ENCODE assay signal across 7 cellular contexts in the genomic region with DNA sequence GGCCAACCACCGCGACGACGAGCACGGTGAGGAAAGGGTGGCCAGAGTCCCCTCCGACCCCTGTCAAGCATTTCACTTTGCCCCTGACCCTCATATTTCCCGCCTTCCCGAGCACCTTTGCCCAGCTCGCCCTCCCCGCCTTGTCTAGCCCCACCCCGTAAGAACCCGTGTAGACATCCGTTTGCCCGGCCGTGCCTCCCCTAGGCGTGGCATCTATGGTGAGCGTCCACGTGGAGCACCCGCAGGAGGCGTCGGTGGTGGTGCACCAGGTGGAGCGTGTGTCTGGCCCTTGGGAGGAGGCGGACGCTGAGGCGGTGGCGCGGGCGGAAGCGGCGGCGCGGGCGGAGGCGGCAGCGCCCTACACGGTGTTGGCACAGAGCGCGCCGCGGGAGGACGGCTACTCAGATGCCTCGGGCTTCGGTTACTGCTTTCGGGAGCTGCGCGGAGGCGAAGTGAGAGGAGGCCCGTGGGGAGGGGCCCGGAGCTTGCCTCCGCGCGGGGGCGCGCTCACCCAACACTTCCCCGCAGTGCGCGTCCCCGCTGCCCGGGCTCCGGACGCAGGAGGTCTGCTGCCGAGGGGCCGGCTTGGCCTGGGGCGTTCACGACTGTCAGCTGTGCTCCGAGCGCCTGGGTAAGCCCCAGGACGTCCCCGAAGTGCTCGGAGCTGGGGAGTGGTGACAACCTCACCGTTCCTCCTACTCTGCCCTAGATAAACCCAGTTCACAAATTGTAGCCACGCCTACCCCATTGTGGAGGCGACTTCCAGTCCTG. TPM values are rescaled to one million over a fixed set of nuclear protein-coding genes. Genes with fewer than 3 reads are reported as not detected.
A peak's percentile ranks its signal among the peaks of the same experiment; 100 is the strongest.
DNase-seq lines count a peak whose midpoint lies in the region; ATAC-seq and TF ChIP-seq lines count a peak whose summit lies in the region.

No MANE protein-coding gene starts in this region.

- DNase-seq in GM13977 (ENCODE audit: low spot score) (peak; percentile 92), left cardiac atrium (peak; percentile 79), renal cortical epithelial cell (ENCODE audit: low read depth) (peak; percentile 55)
- DNase-seq in Jurkat, Clone E6-1 (ENCODE audit: low read depth, low spot score) = peak; percentile 75
- DNase-seq in activated naive CD4-positive, alpha-beta T cell treated with anti-CD3 and anti-CD28 coated beads, Interleukin-2, amount 50 U/mL, for 72 hours (ENCODE audit: low spot score in 2 of 2) = peak; percentile 74 to 89

- peak overlapping the region; percentile 40 to 66 for H3K27ac Mint-ChIP-seq in activated naive CD4-positive, alpha-beta T cell treated with anti-CD3 and anti-CD28 coated beads, Interleukin-2, amount 50 U/mL, for 72 hours

- peak; percentile 39 for ATAC-seq in SK-N-SH treated with all-trans-retinoic acid at 6 μM for 48 hours
- ATAC-seq in activated naive CD4-positive, alpha-beta T cell treated with anti-CD3 and anti-CD28 coated beads, Interleukin-2, amount 50 U/mL, for 72 hours = peak; percentile 54 to 58
- peak; percentile 13 to 34 for ATAC-seq in left cardiac atrium
- no peak for ATAC-seq in HG02571 (IDR thresholded peaks at IDR 0.05; ENCODE audit: unreplicated experiment)

- in situ Hi-C loops in GM13977 (cut with MboI; ENCODE audit: low pct_unique_long_range_greater_than_20kb, low sequenced_read_pairs, unreplicated experiment) = loop anchor here (25.0 kb wide), 1 partner anchor 293 kb away; no protein-coding TSS in a partner anchor

- H3K36me3 Mint-ChIP-seq in activated naive CD4-positive, alpha-beta T cell treated with anti-CD3 and anti-CD28 coated beads, Interleukin-2, amount 50 U/mL, for 72 hours = no peaks in the 10 kb centered on the region

- peak; percentile 52 for TF ChIP-seq CTCF in GM13977 (IDR thresholded peaks at IDR 0.05; ENCODE audit: extremely low read depth, insufficient read depth, missing control alignments)

- no peaks in the 10 kb centered on the region for H3K9me3 Mint-ChIP-seq in activated naive CD4-positive, alpha-beta T cell treated with anti-CD3 and anti-CD28 coated beads, Interleukin-2, amount 50 U/mL, for 72 hours

- intact Hi-C loops in left cardiac atrium (cut with DNase I) = no loop called here

- peak overlapping the region; percentile 66 for H3K4me3 ChIP-seq in Jurkat, Clone E6-1 (ENCODE audit: low read length)

TF ChIP-seq in SK-N-SH treated with all-trans-retinoic acid at 6 μM for 48 hours, 23 proteins besides CTCF, POLR2A, EP300 and RAD21:
- TF ChIP-seq CSDC2 (CRISPR knock-in tag; IDR thresholded peaks at IDR 0.05) = no peak
- no peak for TF ChIP-seq ZNF70 (CRISPR knock-in tag; IDR thresholded peaks at IDR 0.05)
- TF ChIP-seq ZNF565 (CRISPR knock-in tag; conservative IDR thresholded peaks at IDR 0.05; ENCODE audit: low read depth) = no peak
- TF ChIP-seq ZFP3 (CRISPR knock-in tag; IDR thresholded peaks at IDR 0.05) = no peak
- TF ChIP-seq ZC3H10 (CRISPR knock-in tag; IDR thresholded peaks at IDR 0.05) = no peak
- TF ChIP-seq, protein P1, sequence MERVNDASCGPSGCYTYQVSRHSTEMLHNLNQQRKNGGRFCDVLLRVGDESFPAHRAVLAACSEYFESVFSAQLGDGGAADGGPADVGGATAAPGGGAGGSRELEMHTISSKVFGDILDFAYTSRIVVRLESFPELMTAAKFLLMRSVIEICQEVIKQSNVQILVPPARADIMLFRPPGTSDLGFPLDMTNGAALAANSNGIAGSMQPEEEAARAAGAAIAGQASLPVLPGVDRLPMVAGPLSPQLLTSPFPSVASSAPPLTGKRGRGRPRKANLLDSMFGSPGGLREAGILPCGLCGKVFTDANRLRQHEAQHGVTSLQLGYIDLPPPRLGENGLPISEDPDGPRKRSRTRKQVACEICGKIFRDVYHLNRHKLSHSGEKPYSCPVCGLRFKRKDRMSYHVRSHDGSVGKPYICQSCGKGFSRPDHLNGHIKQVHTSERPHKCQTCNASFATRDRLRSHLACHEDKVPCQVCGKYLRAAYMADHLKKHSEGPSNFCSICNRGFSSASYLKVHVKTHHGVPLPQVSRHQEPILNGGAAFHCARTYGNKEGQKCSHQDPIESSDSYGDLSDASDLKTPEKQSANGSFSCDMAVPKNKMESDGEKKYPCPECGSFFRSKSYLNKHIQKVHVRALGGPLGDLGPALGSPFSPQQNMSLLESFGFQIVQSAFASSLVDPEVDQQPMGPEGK (CRISPR knock-in tag; IDR thresholded peaks at IDR 0.05; ENCODE audit: borderline replicate concordance) = no peak
- no peak for TF ChIP-seq ARNTL (CRISPR knock-in tag; IDR thresholded peaks at IDR 0.05; ENCODE audit: borderline replicate concordance, low read depth)

RNA-seq across cellular contexts. Expression of gene LTBP4, which starts 4.2 kb away (rescaled TPM):
- 72.0 TPM for polyA plus RNA-seq in Jurkat, Clone E6-1 (2012; ENCODE audit: insufficient read depth, insufficient read length)
- total RNA-seq in activated naive CD4-positive, alpha-beta T cell treated with anti-CD3 and anti-CD28 coated beads, Interleukin-2, amount 50 U/mL, for 72 hours = 100 to 1,000 TPM; 178 to 245 TPM
- total RNA-seq in left cardiac atrium = 100 to 1,000 TPM; 272 to 361 TPM
- 14.9 and 15.5 TPM in 2 replicates for total RNA-seq in renal cortical epithelial cell

RNA-seq across cellular contexts. Expression of gene SHKBP1, which starts 28.7 kb away (rescaled TPM):
- polyA plus RNA-seq in Jurkat, Clone E6-1 (2012; ENCODE audit: insufficient read depth, insufficient read length) = 222 TPM
- 100 to 1,000 TPM; 108 to 173 TPM for total RNA-seq in activated naive CD4-positive, alpha-beta T cell treated with anti-CD3 and anti-CD28 coated beads, Interleukin-2, amount 50 U/mL, for 72 hours
- total RNA-seq in left cardiac atrium (10 to 100 TPM; 23.5 to 24.4 TPM), renal cortical epithelial cell (32.8 and 53.5 TPM in 2 replicates)

Comparison
In these comparisons a context has a peak if more than half of its experiments do, and no peak if none do; other contexts are left out.
1. RNA of gene LTBP4, which starts 4.2 kb away (total RNA-seq): 272 to 361 TPM in left cardiac atrium and 178 to 245 TPM in activated naive CD4-positive, alpha-beta T cell treated with anti-CD3 and anti-CD28 coated beads, Interleukin-2, amount 50 U/mL, for 72 hours; 14.9 to 15.5 TPM in renal cortical epithelial cell; every median in the first group is over 10 times any median in the second.
2. Peak in every context shown above with its lines, with median percentiles within 50 percentile points of each other: DNase-seq.